ENCODE assay signal across 38 cellular contexts in genomic region chr12:119746169-119746568, GRCh38.
"Had no signal": no experiment of that assay in that cellular context is flagged by ENCODE, and none has a peak within 500 bp of the region (broad histone marks: within the 10 kb centered on the region; RNA-seq: fewer than 3 reads in every experiment).

No MANE protein-coding gene starts in this region.

- DNase-seq: activated B cell treated with CpG ODN at 0.5 μM for 24 hours; activated CD4-positive, alpha-beta memory T cell treated with anti-CD3 and anti-CD28 coated beads for 36 hours; activated CD4-positive, alpha-beta T cell treated with anti-CD3 and anti-CD28 coated beads for 4 hours; activated CD4-positive, alpha-beta T cell treated with anti-CD3 and anti-CD28 coated beads, Interleukin-2, amount 10 ng/mL, durations not matched to agents 24 days and 14 days; activated CD4-positive, alpha-beta T cell treated with anti-CD3 and anti-CD28 coated beads, Interleukin-2, amount 50 U/mL, for 1 hour; activated CD4-positive, alpha-beta T cell treated with anti-CD3 and anti-CD28 coated beads, Interleukin-2, amount 50 U/mL, for 4 hours; activated CD4-positive, CD25-positive, alpha-beta regulatory T cell treated with anti-CD3 and anti-CD28 coated beads, Interleukin-2, amount 50 U/mL, for 72 hours; activated CD8-positive, alpha-beta memory T cell treated with anti-CD3 and anti-CD28 coated beads, Interleukin-2, amount 50 U/mL, for 4 hours; activated CD8-positive, alpha-beta T cell treated with anti-CD3 and anti-CD28 coated beads for 36 hours; activated effector memory CD4-positive, alpha-beta T cell treated with anti-CD3 and anti-CD28 coated beads, Interleukin-2, amount 50 U/mL, for 16 hours; activated gamma-delta T cell treated with Interleukin-2 at 50 U/mL for 16 hours; activated naive CD4-positive, alpha-beta T cell; activated naive CD4-positive, alpha-beta T cell treated with anti-CD3 and anti-CD28 coated beads, Interleukin-2, amount 10 ng/mL, durations not matched to agents 7 days and 5 days; activated naive CD8-positive, alpha-beta T cell treated with anti-CD3 and anti-CD28 coated beads, Interleukin-2, amount 10 ng/mL, durations not matched to agents 7 days and 5 days; activated naive CD8-positive, alpha-beta T cell treated with anti-CD3 and anti-CD28 coated beads, Interleukin-2, amount 50 U/mL, for 24 hours; activated T-cell treated with anti-CD3 and anti-CD28 coated beads for 4 hours; activated T-cell treated with anti-CD3 and anti-CD28 coated beads, Interleukin-2, amount 50 U/mL, for 1 hour; activated T-cell treated with anti-CD3 and anti-CD28 coated beads, Interleukin-2, amount 50 U/mL, for 4 hours; activated T-cell treated with anti-CD3 and anti-CD28 coated beads, Interleukin-2, amount 50 U/mL, for 72 hours; amygdala; anterior cingulate cortex; caudate nucleus; cerebellar nuclear complex; T-helper 2 cell; T-helper 9 cell had no signal

- H3K27ac Mint-ChIP-seq: activated B cell treated with CpG ODN at 0.5 μM for 24 hours; activated CD4-positive, alpha-beta memory T cell treated with anti-CD3 and anti-CD28 coated beads for 36 hours; activated CD4-positive, alpha-beta T cell treated with anti-CD3 and anti-CD28 coated beads, Interleukin-2, amount 10 ng/mL, durations not matched to agents 24 days and 14 days; activated CD8-positive, alpha-beta T cell treated with anti-CD3 and anti-CD28 coated beads for 36 hours; activated naive CD4-positive, alpha-beta T cell treated with anti-CD3 and anti-CD28 coated beads, Interleukin-2, amount 50 U/mL, for 24 hours; activated naive CD8-positive, alpha-beta T cell; activated naive CD8-positive, alpha-beta T cell treated with anti-CD3 and anti-CD28 coated beads, Interleukin-2, amount 10 ng/mL, durations not matched to agents 7 days and 5 days; activated naive CD8-positive, alpha-beta T cell treated with anti-CD3 and anti-CD28 coated beads, Interleukin-2, amount 50 U/mL, for 24 hours; activated T-cell treated with anti-CD3 and anti-CD28 coated beads, Interleukin-2, amount 50 U/mL, for 72 hours; activated T-helper 1 cell treated with anti-CD3 and anti-CD28 coated beads, Interleukin-12 subunit alpha, Interleukin-12 subunit beta, Interleukin-2, Interleukin-4 antibody, amounts not matched to agents 30 ng/mL and 10 ng/mL and 1 ng/mL, durations not matched to agents 14 hours and 24 hours and 36 hours; activated T-helper 17 cell treated with anti-CD3 and anti-CD28 coated beads, Interleukin-2, amount 50 U/mL, for 72 hours; brain; T-helper 1 cell treated with Interleukin-12 subunit alpha and Interleukin-12 subunit beta and Interleukin-4 antibody, amounts not matched to agents 30 μg/mL and 1 μg/mL, for 36 hours; T-helper 2 cell treated with Interferon-gamma antibody and Interleukin-4, amounts not matched to agents 5 μg/mL and 100 μg/mL, for 36 hours had no signal

- H3K27me3 ChIP-seq: ascending aorta, cardiac muscle cell had no signal

- H3K4me1 Mint-ChIP-seq: activated B cell treated with CpG ODN at 0.5 μM for 24 hours; activated CD4-positive, alpha-beta T cell treated with anti-CD3 and anti-CD28 coated beads, Interleukin-2, amount 10 ng/mL, durations not matched to agents 24 days and 14 days; activated naive CD4-positive, alpha-beta T cell treated with anti-CD3 and anti-CD28 coated beads, Interleukin-2, amount 10 ng/mL, durations not matched to agents 7 days and 5 days; activated naive CD4-positive, alpha-beta T cell treated with anti-CD3 and anti-CD28 coated beads, Interleukin-2, amount 50 U/mL, for 24 hours; activated naive CD8-positive, alpha-beta T cell treated with anti-CD3 and anti-CD28 coated beads, Interleukin-2, amount 10 ng/mL, durations not matched to agents 7 days and 5 days; activated naive CD8-positive, alpha-beta T cell treated with anti-CD3 and anti-CD28 coated beads, Interleukin-2, amount 50 U/mL, for 24 hours; activated T-helper 17 cell treated with anti-CD3 and anti-CD28 coated beads, Interleukin-2, amount 50 U/mL, for 72 hours; central memory CD8-positive, alpha-beta T cell had no signal

- FAIRE-seq: bronchial epithelial cell, TTC549 had no signal

- H3K4me3 ChIP-seq: ascending aorta, cardiac muscle cell had no signal

- H3K4me3 Mint-ChIP-seq: activated B cell treated with CpG ODN at 0.5 μM for 24 hours; activated CD4-positive, alpha-beta memory T cell treated with anti-CD3 and anti-CD28 coated beads for 36 hours; activated CD4-positive, alpha-beta T cell treated with anti-CD3 and anti-CD28 coated beads, Interleukin-2, amount 10 ng/mL, durations not matched to agents 24 days and 14 days; activated CD8-positive, alpha-beta T cell treated with anti-CD3 and anti-CD28 coated beads for 36 hours; activated naive CD4-positive, alpha-beta T cell treated with anti-CD3 and anti-CD28 coated beads, Interleukin-2, amount 10 ng/mL, durations not matched to agents 7 days and 5 days; activated naive CD4-positive, alpha-beta T cell treated with anti-CD3 and anti-CD28 coated beads, Interleukin-2, amount 50 U/mL, for 24 hours; activated naive CD8-positive, alpha-beta T cell; activated naive CD8-positive, alpha-beta T cell treated with anti-CD3 and anti-CD28 coated beads, Interleukin-2, amount 10 ng/mL, durations not matched to agents 7 days and 5 days; activated naive CD8-positive, alpha-beta T cell treated with anti-CD3 and anti-CD28 coated beads, Interleukin-2, amount 50 U/mL, for 24 hours; activated T-cell treated with anti-CD3 and anti-CD28 coated beads, Interleukin-2, amount 50 U/mL, for 4 hours; activated T-cell treated with anti-CD3 and anti-CD28 coated beads, Interleukin-2, amount 50 U/mL, for 72 hours; activated T-helper 1 cell treated with anti-CD3 and anti-CD28 coated beads, Interleukin-12 subunit alpha, Interleukin-12 subunit beta, Interleukin-2, Interleukin-4 antibody, amounts not matched to agents 30 ng/mL and 10 ng/mL and 1 ng/mL, durations not matched to agents 14 hours and 24 hours and 36 hours; activated T-helper 17 cell treated with anti-CD3 and anti-CD28 coated beads, Interleukin-2, amount 50 U/mL, for 72 hours; brain; central memory CD8-positive, alpha-beta T cell; T-helper 1 cell treated with Interleukin-12 subunit alpha and Interleukin-12 subunit beta and Interleukin-4 antibody, amounts not matched to agents 30 μg/mL and 1 μg/mL, for 36 hours; T-helper 2 cell treated with Interferon-gamma antibody and Interleukin-4, amounts not matched to agents 5 μg/mL and 100 μg/mL, for 36 hours had no signal

- ATAC-seq: activated CD8-positive, alpha-beta T cell treated with anti-CD3 and anti-CD28 coated beads for 36 hours; activated naive CD8-positive, alpha-beta T cell treated with anti-CD3 and anti-CD28 coated beads, Interleukin-2, amount 50 U/mL, for 24 hours; activated T-cell treated with anti-CD3 and anti-CD28 coated beads, Interleukin-2, amount 50 U/mL, for 4 hours; activated T-cell treated with anti-CD3 and anti-CD28 coated beads, Interleukin-2, amount 50 U/mL, for 72 hours; activated T-helper 17 cell treated with anti-CD3 and anti-CD28 coated beads, Interleukin-2, amount 50 U/mL, for 72 hours had no signal

- H3K27ac ChIP-seq: ascending aorta, cardiac muscle cell, VCaP had no signal

- H3K27me3 Mint-ChIP-seq: activated B cell treated with CpG ODN at 0.5 μM for 24 hours; activated CD4-positive, alpha-beta memory T cell treated with anti-CD3 and anti-CD28 coated beads for 36 hours; activated CD4-positive, alpha-beta T cell treated with anti-CD3 and anti-CD28 coated beads, Interleukin-2, amount 10 ng/mL, durations not matched to agents 24 days and 14 days; activated CD8-positive, alpha-beta T cell treated with anti-CD3 and anti-CD28 coated beads for 36 hours; activated naive CD4-positive, alpha-beta T cell treated with anti-CD3 and anti-CD28 coated beads, Interleukin-2, amount 10 ng/mL, durations not matched to agents 7 days and 5 days; activated naive CD4-positive, alpha-beta T cell treated with anti-CD3 and anti-CD28 coated beads, Interleukin-2, amount 50 U/mL, for 24 hours; activated naive CD8-positive, alpha-beta T cell; activated naive CD8-positive, alpha-beta T cell treated with anti-CD3 and anti-CD28 coated beads, Interleukin-2, amount 10 ng/mL, durations not matched to agents 7 days and 5 days; activated naive CD8-positive, alpha-beta T cell treated with anti-CD3 and anti-CD28 coated beads, Interleukin-2, amount 50 U/mL, for 24 hours; activated T-helper 17 cell treated with anti-CD3 and anti-CD28 coated beads, Interleukin-2, amount 50 U/mL, for 72 hours; brain; central memory CD8-positive, alpha-beta T cell had no signal

- H3K36me3 ChIP-seq: ascending aorta, cardiac muscle cell had no signal

- H3K4me1 ChIP-seq: ascending aorta had no signal
